Comparison of ENCODE assay signal across 17 cellular contexts in the genomic region with DNA sequence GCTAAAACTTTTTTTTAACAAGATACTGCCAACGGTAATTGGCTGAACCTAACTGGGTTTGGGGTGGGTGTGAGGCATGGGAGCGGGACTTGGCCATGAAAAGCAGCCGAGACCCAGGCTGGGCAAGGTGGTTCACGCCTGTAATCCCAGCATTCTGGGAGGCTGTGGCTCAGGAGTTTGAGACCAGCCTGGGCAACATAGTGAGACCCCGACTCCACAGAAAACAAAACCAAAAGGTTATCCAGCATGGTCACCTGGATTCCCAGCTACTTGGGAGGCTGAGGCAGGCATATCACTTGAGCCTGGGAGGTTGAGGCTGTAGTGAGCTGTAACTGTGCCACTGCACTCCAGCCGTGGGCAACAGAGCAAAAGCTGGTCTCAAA. TPM values are rescaled to one million over a fixed set of nuclear protein-coding genes. Genes with fewer than 3 reads are reported as not detected.
A peak's percentile ranks its signal among the peaks of the same experiment; 100 is the strongest.
DNase-seq lines count a peak whose midpoint lies in the region; ATAC-seq, FAIRE-seq and TF ChIP-seq lines count a peak whose summit lies in the region.
"Had no signal": no experiment of that assay in that cellular context is flagged by ENCODE, and none has a peak within 500 bp of the region (broad histone marks: within the 10 kb centered on the region; RNA-seq: fewer than 3 reads in every experiment).

No MANE protein-coding gene starts in this region.

- POLR2A ChIA-PET in K562 (lab: Yijun Ruan, JAX): interaction anchor here (0.6 to 11.3 kb wide), 8 partner anchors 10 to 89 kb away, joined by 3 to 112 read pairs (median 4); partner anchors contain the start of gene CNNM3

- no peak for TF ChIP-seq POLR2A in K562 (conservative IDR thresholded peaks at IDR 0.05)

- no peaks in the 10 kb centered on the region for H3K9me2 ChIP-seq in GM23338 (ENCODE audit: insufficient read depth)

- DNase-seq in GM23338 (ENCODE audit: low spot score) (no peak), K562 (ENCODE audit: extremely low read depth in 1 of 4, low spot score in 3 of 4) (no peak), mesothelial cell of epicardium (ENCODE audit: low spot score in 2 of 2, unreplicated experiment in 2 of 2) (no peak), cerebellar nuclear complex (lab: John Stamatoyannopoulos, UW) (no peak)
- DNase-seq: DMS53, NCI-H1092, NCI-H2227 treated with DMSO at 0.1 percent for 48 hours, NCI-H524 had no signal

- no peak for FAIRE-seq in K562 (lab: Jason Lieb, UNC)
- FAIRE-seq: A549, H54 had no signal

- H3K79me2 ChIP-seq in GM23338 (replicated peaks; ENCODE audit: insufficient read depth) (no peaks in the 10 kb centered on the region), K562 (ENCODE audit: control insufficient read depth, insufficient read depth, low read length) (peaks cover 19% of the 10 kb centered on the region; the same call in 2 of the 3 replicates)

- H3K27me3 ChIP-seq in GM23338 (ENCODE audit: insufficient read depth): no peaks in the 10 kb centered on the region
- H3K27me3 ChIP-seq in K562 (ENCODE audit: control insufficient read depth in 2 of 2, insufficient read depth in 2 of 2, low read length in 2 of 2): no peaks in the 10 kb centered on the region; a peak in 1 of 5 replicates
- H3K27me3 ChIP-seq: SJSA1 had no signal

- H3K4me1 Mint-ChIP-seq in GM23338 (peaks cover 44% of the 10 kb centered on the region), mesothelial cell of epicardium (peaks cover 56% of the 10 kb centered on the region)
- peaks cover 27% of the 10 kb centered on the region for H3K4me1 Mint-ChIP-seq in stimulated activated memory B cell treated with anti-CD40 and anti-IgM and Interleukin-4, amounts not matched to agents 10 μg/mL and 1 μg/mL and 100 μg/mL, for 72 hours

- peak overlapping the region in 1 of 2 experiments; percentile 74; a peak in 1 of 4 replicates for H3K9ac ChIP-seq in K562 (ENCODE audit: insufficient read depth in 1 of 2, low read depth in 2 of 2, low read length in 2 of 2)
- H3K9ac ChIP-seq: KMS-11 had no signal

- H2AFZ ChIP-seq in GM23338 (peak overlapping the region; percentile 4; the same call in 1 of the 2 replicates), K562 (ENCODE audit: low read depth, low read length) (no peak overlapping the region)

- in situ Hi-C loops in K562 (cut with MboI): no loop called here

- H3K9me3 ChIP-seq in K562 (replicated peaks; ENCODE audit: control insufficient read depth, insufficient read depth, low read depth, low read length): no peaks in the 10 kb centered on the region
- H3K9me3 ChIP-seq: A549, SJSA1 had no signal

- H3K4me1 ChIP-seq in GM23338 (ENCODE audit: insufficient read depth) (peaks cover 30% of the 10 kb centered on the region), K562 (replicated peaks in 1 of 2; ENCODE audit: control insufficient read depth in 2 of 2, insufficient read depth in 2 of 2, low read length in 2 of 2) (peaks cover 18 to 96% of the 10 kb centered on the region in 2 experiments)
- H3K4me1 ChIP-seq: A549, SJSA1 had no signal

- intact Hi-C loops in K562 (cut with micrococcal nuclease): no loop called here

- CTCF ChIA-PET in K562 (lab: Yijun Ruan, JAX; ENCODE audit: low intra/inter-chr PET ratio): no interaction called here

- no peak for TF ChIP-seq RAD21 in K562 (CRISPR knock-in tag; conservative IDR thresholded peaks at IDR 0.05 in 1 of 2, IDR thresholded peaks at IDR 0.05 in 1 of 2)

- no peaks in the 10 kb centered on the region for H3K9me1 ChIP-seq in K562 (ENCODE audit: control insufficient read depth, insufficient read depth, low read length)

- H3K36me3 ChIP-seq in GM23338 (ENCODE audit: insufficient read depth) (no peaks in the 10 kb centered on the region), K562 (ENCODE audit: control insufficient read depth, insufficient read depth, low read length) (peaks cover 53% of the 10 kb centered on the region)
- H3K36me3 ChIP-seq: SJSA1 had no signal

- H3K36me3 Mint-ChIP-seq in GM23338 (ENCODE audit: low read depth) (no peaks in the 10 kb centered on the region), mesothelial cell of epicardium (no peaks in the 10 kb centered on the region)
- H3K36me3 Mint-ChIP-seq in stimulated activated memory B cell treated with anti-CD40 and anti-IgM and Interleukin-4, amounts not matched to agents 10 μg/mL and 1 μg/mL and 100 μg/mL, for 72 hours: no peaks in the 10 kb centered on the region

- peak overlapping the region; percentile 46; the same call in 1 of the 3 replicates for H3K4me3 Mint-ChIP-seq in GM23338
- peak overlapping the region; percentile 25 for H3K4me3 Mint-ChIP-seq in mesothelial cell of epicardium
- no peak overlapping the region for H3K4me3 Mint-ChIP-seq in stimulated activated memory B cell treated with anti-CD40 and anti-IgM and Interleukin-4, amounts not matched to agents 10 μg/mL and 1 μg/mL and 100 μg/mL, for 72 hours

- TF ChIP-seq EP300 in K562 (IDR thresholded peaks at IDR 0.05; ENCODE audit: low read length): no peak

- ATAC-seq in GM23338 (no peak), K562 (no peak), HG03432 (IDR thresholded peaks at IDR 0.05; ENCODE audit: unreplicated experiment) (no peak), GM21515 (IDR thresholded peaks at IDR 0.05; ENCODE audit: unreplicated experiment) (no peak)
- no peak for ATAC-seq in stimulated activated memory B cell treated with anti-CD40 and anti-IgM and Interleukin-4, amounts not matched to agents 10 μg/mL and 1 μg/mL and 100 μg/mL, for 72 hours
- ATAC-seq: A549 had no signal

- H3F3A ChIP-seq in GM23338 (replicated peaks; ENCODE audit: low read depth): peaks cover 8% of the 10 kb centered on the region; the same call in 1 of the 2 replicates

- H3K4me2 ChIP-seq in GM23338: peak overlapping the region; percentile 58
- no peak overlapping the region for H3K4me2 ChIP-seq in K562 (ENCODE audit: insufficient read depth, low read length)
- H3K4me2 ChIP-seq: A549, KMS-11 had no signal

- peak overlapping the region; percentile 26 for H3K4me3 ChIP-seq in GM23338
- H3K4me3 ChIP-seq in K562: no peak overlapping the region
- H3K4me3 ChIP-seq: A549, SJSA1 had no signal

- no peak overlapping the region for H3K27ac Mint-ChIP-seq in GM23338
- H3K27ac Mint-ChIP-seq in mesothelial cell of epicardium: peak overlapping the region; percentile 81
- peak overlapping the region; percentile 30 for H3K27ac Mint-ChIP-seq in stimulated activated memory B cell treated with anti-CD40 and anti-IgM and Interleukin-4, amounts not matched to agents 10 μg/mL and 1 μg/mL and 100 μg/mL, for 72 hours
- H3K27ac Mint-ChIP-seq: CD14-positive monocyte had no signal

- H4K20me1 ChIP-seq in GM23338 (replicated peaks; ENCODE audit: insufficient read depth): no peaks in the 10 kb centered on the region
- peaks cover 3% of the 10 kb centered on the region; the same call in 1 of the 2 replicates for H4K20me1 ChIP-seq in K562 (replicated peaks; ENCODE audit: control insufficient read depth, insufficient read depth, low read length)

- 90% methylated on average over 6 of the region's 6 CpGs for WGBS in K562 (ENCODE audit: insufficient coverage, low coverage, missing lambda C conversion rate)

- H3K9me3 Mint-ChIP-seq in GM23338 (no peaks in the 10 kb centered on the region; the same call in 2 of the 3 replicates), mesothelial cell of epicardium (no peaks in the 10 kb centered on the region)
- no peaks in the 10 kb centered on the region for H3K9me3 Mint-ChIP-seq in stimulated activated memory B cell treated with anti-CD40 and anti-IgM and Interleukin-4, amounts not matched to agents 10 μg/mL and 1 μg/mL and 100 μg/mL, for 72 hours

- H3K27ac ChIP-seq in GM23338 (ENCODE audit: low read depth) (peak overlapping the region; percentile 65; the same call in 1 of the 2 replicates), K562 (ENCODE audit: extremely low read depth, low read depth, low read length) (no peak overlapping the region)
- H3K27ac ChIP-seq: A549, HL-60, KMS-11, SJSA1 had no signal

- BruUV-seq in K562 (replicated peaks; lab: Mats Ljungman, UMichigan): no TSS peak

- peaks cover 34% of the 10 kb centered on the region for H3K27me3 Mint-ChIP-seq in GM23338 (ENCODE audit: insufficient read depth, low read depth, poor library complexity)
- H3K27me3 Mint-ChIP-seq in mesothelial cell of epicardium (ENCODE audit: low read depth): no peaks in the 10 kb centered on the region
- peaks cover 8% of the 10 kb centered on the region for H3K27me3 Mint-ChIP-seq in stimulated activated memory B cell treated with anti-CD40 and anti-IgM and Interleukin-4, amounts not matched to agents 10 μg/mL and 1 μg/mL and 100 μg/mL, for 72 hours

- TF ChIP-seq CTCF in GM23338 (conservative IDR thresholded peaks at IDR 0.05; ENCODE audit: low read depth in 2 of 2) (no peak), K562 (IDR thresholded peaks at IDR 0.05 in 2 of 3, conservative IDR thresholded peaks at IDR 0.05 in 1 of 3; ENCODE audit: insufficient read depth in 2 of 3, low read depth in 1 of 3, low read length in 3 of 3) (no peak), mesothelial cell of epicardium (IDR thresholded peaks at IDR 0.05; ENCODE audit: unreplicated experiment) (no peak)

RNA-seq across cellular contexts. Expression of gene SEMA4C, which starts 11.0 kb away (rescaled TPM):
- 69.7 and 80.7 TPM in 2 replicates for total RNA-seq in GM23338 (2014; rRNA removed; shearing (Covaris generic))
- polyA plus RNA-seq in GM23338 (2016; fragmentation: Nextera tagmentation; extraction: Ambion mirVana): 15.4 and 16.8 TPM in 2 replicates
- total RNA-seq in K562 (2011; cell fraction: chromatin; rRNA removed; ENCODE audit: low replicate concordance): 229 and 466 TPM in 2 replicates
- total RNA-seq in K562 (2011; cell fraction: nucleolus; rRNA removed): 309 and 326 TPM in 2 replicates
- 244 and 282 TPM in 2 replicates for total RNA-seq in K562 (2011; cell fraction: nucleoplasm; rRNA removed)
- total RNA-seq in K562 (2014; rRNA removed): 28.8 and 35.6 TPM in 2 replicates
- total RNA-seq in K562 (2014; rRNA removed; fragmentation: Illumina TruSeq; extraction: Trizol): 7.3 and 9.5 TPM in 2 replicates
- total RNA-seq in K562 (2015; rRNA removed; fragmentation: Illumina TruSeq; extraction: Trizol): 23.9 and 24.6 TPM in 2 replicates
- total RNA-seq in K562 (2021): 45.2 and 54.4 TPM in 2 replicates
- polyA plus RNA-seq in K562 (2011; rRNA removed): 59.7 and 110 TPM in 2 replicates
- polyA plus RNA-seq in K562 (2011; cell fraction: cytosol; rRNA removed): 50.2 and 68.3 TPM in 2 replicates
- polyA plus RNA-seq in K562 (2011; cell fraction: nucleus; rRNA removed): 313 and 392 TPM in 2 replicates
- 39.1 and 59.5 TPM in 2 replicates for polyA plus RNA-seq in K562 (2012)
- 21.8 and 29.4 TPM in 2 replicates for polyA plus RNA-seq in K562 (2014; fragmentation: Illumina TruSeq; extraction: Trizol)
- polyA plus RNA-seq in K562 (2014; fragmentation: Nextera tagmentation; extraction: Ambion mirVana): under 1 TPM; 0.32 to 0.89 TPM
- 35.5 and 36.2 TPM in 2 replicates for polyA plus RNA-seq in K562 (2014; rRNA removed)
- 56.4 and 73.7 TPM in 2 replicates for polyA minus RNA-seq in K562 (2011; rRNA and poly(A)+ RNA removed)
- polyA minus RNA-seq in K562 (2011; cell fraction: cytosol; rRNA and poly(A)+ RNA removed): 58.2 and 59.2 TPM in 2 replicates
- 58.7 and 72.1 TPM in 2 replicates for polyA minus RNA-seq in K562 (2011; cell fraction: nucleus; rRNA and poly(A)+ RNA removed)
- 98.6 to 103 TPM (median 102 TPM) in 3 replicates for total RNA-seq in mesothelial cell of epicardium

RNA-seq across cellular contexts. Expression of gene ANKRD39, which starts 23.1 kb away (rescaled TPM):
- 17.5 and 18.3 TPM in 2 replicates for total RNA-seq in GM23338 (2014; rRNA removed; shearing (Covaris generic))
- polyA plus RNA-seq in GM23338 (2016; fragmentation: Nextera tagmentation; extraction: Ambion mirVana) (32.0 and 33.8 TPM in 2 replicates), K562 (2011; rRNA removed) (23.8 and 33.3 TPM in 2 replicates), K562 (2014; fragmentation: Illumina TruSeq; extraction: Trizol) (15.0 and 22.7 TPM in 2 replicates), K562 (2014; fragmentation: Nextera tagmentation; extraction: Ambion mirVana) (10 to 100 TPM; 16.7 to 26.0 TPM), K562 (2014; rRNA removed) (28.1 and 48.3 TPM in 2 replicates)
- total RNA-seq in K562 (2011; cell fraction: chromatin; rRNA removed; ENCODE audit: low replicate concordance): 39.7 and 71.7 TPM in 2 replicates
- total RNA-seq in K562 (2011; cell fraction: nucleolus; rRNA removed): 42.2 and 44.1 TPM in 2 replicates
- 34.4 and 37.9 TPM in 2 replicates for total RNA-seq in K562 (2011; cell fraction: nucleoplasm; rRNA removed)
- total RNA-seq in K562 (2014; rRNA removed) (33.1 and 50.4 TPM in 2 replicates), K562 (2014; rRNA removed; fragmentation: Illumina TruSeq; extraction: Trizol) (5.7 and 8.2 TPM in 2 replicates), K562 (2015; rRNA removed; fragmentation: Illumina TruSeq; extraction: Trizol) (21.2 and 21.9 TPM in 2 replicates), K562 (2021) (29.8 and 31.2 TPM in 2 replicates), mesothelial cell of epicardium (15.9 to 17.6 TPM (median 17.4 TPM) in 3 replicates)
- polyA plus RNA-seq in K562 (2011; cell fraction: cytosol; rRNA removed): 27.1 and 60.5 TPM in 2 replicates
- 58.3 and 92.0 TPM in 2 replicates for polyA plus RNA-seq in K562 (2011; cell fraction: nucleus; rRNA removed)
- polyA plus RNA-seq in K562 (2012): 28.4 and 31.7 TPM in 2 replicates
- 6.6 and 8.9 TPM in 2 replicates for polyA minus RNA-seq in K562 (2011; rRNA and poly(A)+ RNA removed)
- 7.1 and 9.9 TPM in 2 replicates for polyA minus RNA-seq in K562 (2011; cell fraction: cytosol; rRNA and poly(A)+ RNA removed)
- polyA minus RNA-seq in K562 (2011; cell fraction: nucleus; rRNA and poly(A)+ RNA removed): 15.1 and 21.2 TPM in 2 replicates

RNA-seq across cellular contexts. Expression of gene ANKRD23, which starts 37.1 kb away (rescaled TPM):
- total RNA-seq in GM23338 (2014; rRNA removed; shearing (Covaris generic)): 4.0 and 6.5 TPM in 2 replicates
- polyA plus RNA-seq in GM23338 (2016; fragmentation: Nextera tagmentation; extraction: Ambion mirVana): 2.9 and 5.0 TPM in 2 replicates
- 20.7 and 42.5 TPM in 2 replicates for total RNA-seq in K562 (2011; cell fraction: chromatin; rRNA removed; ENCODE audit: low replicate concordance)
- total RNA-seq in K562 (2011; cell fraction: nucleolus; rRNA removed): 27.0 and 27.3 TPM in 2 replicates
- 19.0 and 21.1 TPM in 2 replicates for total RNA-seq in K562 (2011; cell fraction: nucleoplasm; rRNA removed)
- total RNA-seq in K562 (2014; rRNA removed): 2.7 and 3.1 TPM in 2 replicates
- total RNA-seq in K562 (2014; rRNA removed; fragmentation: Illumina TruSeq; extraction: Trizol): 1.8 and 2.0 TPM in 2 replicates
- total RNA-seq in K562 (2015; rRNA removed; fragmentation: Illumina TruSeq; extraction: Trizol): 2.9 and 4.5 TPM in 2 replicates
- total RNA-seq in K562 (2021): 2.8 and 4.1 TPM in 2 replicates
- 4.8 and 7.5 TPM in 2 replicates for polyA plus RNA-seq in K562 (2011; rRNA removed)
- 2.9 and 5.5 TPM in 2 replicates for polyA plus RNA-seq in K562 (2011; cell fraction: cytosol; rRNA removed)
- 40.8 and 73.8 TPM in 2 replicates for polyA plus RNA-seq in K562 (2011; cell fraction: nucleus; rRNA removed)
- polyA plus RNA-seq in K562 (2012): 3.4 and 10.6 TPM in 2 replicates
- 2.7 and 3.1 TPM in 2 replicates for polyA plus RNA-seq in K562 (2014; fragmentation: Illumina TruSeq; extraction: Trizol)
- polyA plus RNA-seq in K562 (2014; fragmentation: Nextera tagmentation; extraction: Ambion mirVana): under 1 TPM; 0.32 to 0.34 TPM
- 4.5 and 5.8 TPM in 2 replicates for polyA plus RNA-seq in K562 (2014; rRNA removed)
- polyA minus RNA-seq in K562 (2011; rRNA and poly(A)+ RNA removed): 1.2 and 2.2 TPM in 2 replicates
- polyA minus RNA-seq in K562 (2011; cell fraction: cytosol; rRNA and poly(A)+ RNA removed): 0.95 and 2.6 TPM in 2 replicates
- polyA minus RNA-seq in K562 (2011; cell fraction: nucleus; rRNA and poly(A)+ RNA removed): 6.3 and 6.9 TPM in 2 replicates
- total RNA-seq in mesothelial cell of epicardium: 10.1 to 12.5 TPM (median 12.5 TPM) in 3 replicates
- polyA plus RNA-seq: CD14-positive monocyte had no signal
